ENCODE assay signal across 8 cellular contexts in genomic region chr9:14314929-14315753, GRCh38. TPM values are rescaled to one million over a fixed set of nuclear protein-coding genes. Genes with fewer than 3 reads are reported as not detected.
DNase-seq lines count a peak whose midpoint lies in the region; ATAC-seq, FAIRE-seq and TF ChIP-seq lines count a peak whose summit lies in the region.

No MANE protein-coding gene starts in this region.

- intact Hi-C loops in posterior vena cava (cut with DNase I), result loop anchor here (5.0 kb wide), 1 partner anchor 32 kb away; no protein-coding TSS in a partner anchor

- in situ Hi-C loops in astrocyte of the spinal cord (cut with HindIII; ENCODE audit: low sequenced_read_pairs), result loop anchor here (25.0 kb wide), 1 partner anchor 203 kb away; no protein-coding TSS in a partner anchor

- H3K4me3 ChIP-seq in astrocyte of the spinal cord (ENCODE audit: low read depth, low read length), result peak overlapping the region; percentile 88

- no peak for TF ChIP-seq CTCF in astrocyte of the spinal cord (IDR thresholded peaks at IDR 0.05; ENCODE audit: low read depth, low read length)

- DNase-seq in activated naive CD4-positive, alpha-beta T cell treated with Interleukin-2 at 50 U/mL for 16 hours, result peak; percentile 21
- DNase-seq in activated naive CD4-positive, alpha-beta T cell (lab: John Stamatoyannopoulos, UW), result no peak
- peak; percentile 93 for DNase-seq in NCI-H748 (lab: John Stamatoyannopoulos, UW; ENCODE audit: unreplicated experiment)
- DNase-seq in astrocyte of the spinal cord (ENCODE audit: low read depth, low spot score), result peak; percentile 92
- peak; percentile 60 for DNase-seq in hepatic stellate cell (ENCODE audit: low spot score)
- DNase-seq in posterior vena cava (ENCODE audit: low spot score), result peak; percentile 97
- no peak for DNase-seq in GM12892 (ENCODE audit: insufficient read length)

- TF ChIP-seq POLR2A in GM12892 (IDR thresholded peaks at IDR 0.05; ENCODE audit: low read depth, low read length), result no peak

- ATAC-seq in HG03108 (IDR thresholded peaks at IDR 0.05; ENCODE audit: unreplicated experiment), result peak; percentile 22

- FAIRE-seq in GM12892 (lab: Jason Lieb, UNC), result no peak

RNA-seq across cellular contexts. Expression of gene NFIB, which starts 1.2 kb away (rescaled TPM):
- 100 to 1,000 TPM; 230 to 305 TPM for total RNA-seq in posterior vena cava
- polyA plus RNA-seq in GM12892 (2012; ENCODE audit: missing spikeins), result not detected

Comparison
In these comparisons a context has a peak if more than half of its experiments do, and no peak if none do; other contexts are left out.
1. DNase-seq: peak in activated naive CD4-positive, alpha-beta T cell treated with Interleukin-2 at 50 U/mL for 16 hours (single experiment), NCI-H748 (single experiment), astrocyte of the spinal cord (single experiment), hepatic stellate cell (single experiment) and posterior vena cava (single experiment); none in activated naive CD4-positive, alpha-beta T cell (0 of 4) and GM12892 (single experiment).